1 cellular context compared by ENCODE assay signal in genomic region chr14:76550534-76550933, GRCh38.
A peak's percentile ranks its signal among the peaks of the same experiment; 100 is the strongest.
TF ChIP-seq lines count a peak whose summit lies in the region.

No MANE protein-coding gene starts in this region.

TF ChIP-seq in K562, 482 proteins besides CTCF, POLR2A, EP300 and RAD21:
- TF ChIP-seq PRDM10 (IDR thresholded peaks at IDR 0.05; ENCODE audit: partially characterized antibody), result peak; percentile 35
- no peak for TF ChIP-seq ZNF444 (CRISPR knock-in tag; IDR thresholded peaks at IDR 0.05)
- no peak for TF ChIP-seq EWSR1 (IDR thresholded peaks at IDR 0.05; ENCODE audit: borderline replicate concordance, low read depth, partially characterized antibody)
- no peak for TF ChIP-seq CBFB (CRISPR knock-in tag; IDR thresholded peaks at IDR 0.05)
